Comparison of ENCODE assay signal across 8 cellular contexts in the genomic region with DNA sequence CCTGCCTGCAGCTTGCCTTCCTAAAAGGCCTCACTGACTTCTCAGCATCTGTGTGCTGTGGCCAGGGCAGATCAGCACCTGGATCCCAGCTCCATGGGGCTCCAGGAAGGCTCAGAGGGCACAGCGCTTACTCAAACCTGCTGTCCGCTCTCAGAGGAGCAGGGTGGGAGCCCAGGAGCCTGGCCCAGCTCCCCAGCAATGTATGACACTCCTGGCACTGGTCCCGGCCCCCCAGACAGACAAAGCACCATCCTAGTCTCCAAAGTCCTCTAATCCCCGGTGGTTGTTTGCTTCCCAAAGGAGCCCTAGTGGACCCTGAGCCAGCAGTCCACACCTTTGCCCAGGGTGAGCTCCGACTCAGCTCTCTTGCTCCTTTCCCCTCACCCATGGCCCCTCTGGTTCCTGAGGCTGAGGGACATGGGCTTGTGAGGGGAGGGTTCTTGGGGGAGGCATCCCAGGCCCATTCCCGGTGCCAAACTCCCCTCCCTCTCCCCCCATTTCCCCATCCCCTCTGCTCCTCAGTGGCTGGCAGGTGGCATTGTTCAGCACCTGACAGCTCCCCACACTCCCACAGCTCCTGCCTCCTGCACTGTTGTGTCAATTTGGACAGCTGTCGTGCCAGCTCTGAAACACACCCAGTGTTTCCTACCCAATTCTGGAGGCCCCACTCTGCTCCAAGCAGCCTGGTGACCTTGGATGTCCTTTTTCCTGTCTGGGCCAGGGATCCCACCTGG.
DNase-seq lines count a peak whose midpoint lies in the region; ATAC-seq and TF ChIP-seq lines count a peak whose summit lies in the region.
"Not testable (repeated sequence)": the region's sequence is repeated elsewhere in the genome, so short reads cannot be mapped to it uniquely, and the experiment has no call there.

No MANE protein-coding gene starts in this region.

- not testable (repeated sequence) for TF ChIP-seq CTCF in GM23338 (conservative IDR thresholded peaks at IDR 0.05; ENCODE audit: low read depth in 2 of 2); esophagus muscularis mucosa (IDR thresholded peaks at IDR 0.05); upper lobe of right lung (IDR thresholded peaks at IDR 0.05)

- not testable (repeated sequence) for H3K4me2 ChIP-seq in GM23338

- ATAC-seq in GM23338: peak; percentile 57
- not testable (repeated sequence) for ATAC-seq in upper lobe of right lung

- not testable (repeated sequence) for TF ChIP-seq POLR2A in esophagus muscularis mucosa (IDR thresholded peaks at IDR 0.05; ENCODE audit: low read depth)

- not testable (repeated sequence) for H4K20me1 ChIP-seq in GM23338 (replicated peaks; ENCODE audit: insufficient read depth)

- not testable (repeated sequence) for H3K9me3 Mint-ChIP-seq in GM23338

- not testable (repeated sequence) for H3F3A ChIP-seq in GM23338 (replicated peaks; ENCODE audit: low read depth)

- WGBS in esophagus muscularis mucosa: 72% methylated on average over 4 of the region's 7 CpGs

- H3K27me3 Mint-ChIP-seq in GM23338 (ENCODE audit: insufficient read depth, low read depth, poor library complexity): not testable (repeated sequence)

- not testable (repeated sequence) for H3K9me2 ChIP-seq in GM23338 (ENCODE audit: insufficient read depth)

- not testable (repeated sequence) for H3K27ac Mint-ChIP-seq in GM23338

- not testable (repeated sequence) for H2AFZ ChIP-seq in GM23338

- H3K36me3 Mint-ChIP-seq in GM23338 (ENCODE audit: low read depth): not testable (repeated sequence)

- H3K4me1 Mint-ChIP-seq in GM23338: not testable (repeated sequence)

- not testable (repeated sequence) for H3K4me1 ChIP-seq in GM23338 (ENCODE audit: insufficient read depth); esophagus muscularis mucosa; upper lobe of right lung

- DNase-seq in COLO668 (lab: John Stamatoyannopoulos, UW; ENCODE audit: unreplicated experiment) (peak; percentile 60), NCI-H1417 (lab: John Stamatoyannopoulos, UW) (peak in 2 of 3 experiments; percentile 16 to 47), NCI-H2081 (lab: John Stamatoyannopoulos, UW) (peak; percentile 64 to 83), NCI-H2171 (lab: John Stamatoyannopoulos, UW) (peak; percentile 59), NCI-H774 (lab: John Stamatoyannopoulos, UW) (peak; percentile 20), esophagus muscularis mucosa (ENCODE audit: extremely low spot score) (peak; percentile 78), upper lobe of right lung (peak; percentile 43)
- not testable (repeated sequence) for DNase-seq in GM23338 (ENCODE audit: low spot score)

- intact Hi-C loops in esophagus muscularis mucosa (cut with DNase I); upper lobe of right lung (cut with DNase I): not testable (repeated sequence)

- TF ChIP-seq EP300 in esophagus muscularis mucosa (IDR thresholded peaks at IDR 0.05): not testable (repeated sequence)

- not testable (repeated sequence) for H3K79me2 ChIP-seq in GM23338 (replicated peaks; ENCODE audit: insufficient read depth)

- H3K36me3 ChIP-seq in GM23338 (ENCODE audit: insufficient read depth); esophagus muscularis mucosa; upper lobe of right lung: not testable (repeated sequence)

- H3K27me3 ChIP-seq in GM23338 (ENCODE audit: insufficient read depth); esophagus muscularis mucosa; upper lobe of right lung: not testable (repeated sequence)

- H3K27ac ChIP-seq in GM23338 (ENCODE audit: low read depth); esophagus muscularis mucosa (replicated peaks in 1 of 4); upper lobe of right lung: not testable (repeated sequence)

- H3K9me3 ChIP-seq in esophagus muscularis mucosa, upper lobe of right lung: not testable (repeated sequence)

- H3K4me3 Mint-ChIP-seq in GM23338: not testable (repeated sequence)

- not testable (repeated sequence) for H3K4me3 ChIP-seq in GM23338, esophagus muscularis mucosa, upper lobe of right lung
